ENCODE assay signal across 16 cellular contexts in genomic region chr4:51870441-51871188, GRCh38.
"Had no signal": no experiment of that assay in that cellular context is flagged by ENCODE, and none has a peak within 500 bp of the region (broad histone marks: within the 10 kb centered on the region; RNA-seq: fewer than 3 reads in every experiment).

No MANE protein-coding gene starts in this region.

- H3K4me3 Mint-ChIP-seq: activated CD4-positive, alpha-beta T cell treated with anti-CD3 and anti-CD28 coated beads, Interleukin-2, amount 10 ng/mL, durations not matched to agents 7 days and 5 days; activated T-helper 1 cell treated with anti-CD3 and anti-CD28 coated beads, Interleukin-12 subunit alpha, Interleukin-12 subunit beta, Interleukin-2, Interleukin-4 antibody, amounts not matched to agents 30 ng/mL and 10 ng/mL and 1 ng/mL, durations not matched to agents 14 hours and 24 hours and 36 hours; naive B cell had no signal

- H3K4me1 Mint-ChIP-seq: activated CD4-positive, alpha-beta T cell treated with anti-CD3 and anti-CD28 coated beads, Interleukin-2, amount 10 ng/mL, durations not matched to agents 7 days and 5 days; naive B cell had no signal

- H3K4me3 ChIP-seq: esophagus squamous epithelium, SJSA1, transverse colon had no signal

- H3K9me3 ChIP-seq: esophagus squamous epithelium, SJSA1, transverse colon had no signal

- H3K4me1 ChIP-seq: esophagus squamous epithelium, SJSA1, transverse colon had no signal

- H3K27ac ChIP-seq: esophagus squamous epithelium, SJSA1, transverse colon had no signal

- H3K27me3 Mint-ChIP-seq: activated CD4-positive, alpha-beta T cell treated with anti-CD3 and anti-CD28 coated beads, Interleukin-2, amount 10 ng/mL, durations not matched to agents 7 days and 5 days; naive B cell had no signal

- H3K27ac Mint-ChIP-seq: activated CD4-positive, alpha-beta T cell treated with anti-CD3 and anti-CD28 coated beads, Interleukin-2, amount 10 ng/mL, durations not matched to agents 7 days and 5 days; activated T-helper 1 cell treated with anti-CD3 and anti-CD28 coated beads, Interleukin-12 subunit alpha, Interleukin-12 subunit beta, Interleukin-2, Interleukin-4 antibody, amounts not matched to agents 30 ng/mL and 10 ng/mL and 1 ng/mL, durations not matched to agents 14 hours and 24 hours and 36 hours; naive B cell had no signal

- DNase-seq: activated CD4-positive, alpha-beta T cell treated with anti-CD3 and anti-CD28 coated beads, Interleukin-2, amount 10 ng/mL, durations not matched to agents 7 days and 5 days; activated CD4-positive, CD25-positive, alpha-beta regulatory T cell; activated CD8-positive, alpha-beta memory T cell treated with anti-CD3 and anti-CD28 coated beads, Interleukin-2, amount 50 U/mL, for 48 hours; activated naive CD4-positive, alpha-beta T cell treated with Interleukin-2 at 50 U/mL for 16 hours; central memory CD4-positive, alpha-beta T cell; cortex of kidney; effector CD4-positive, alpha-beta T cell; esophagus squamous epithelium; naive B cell; stimulated activated CD4-positive, alpha-beta T cell treated with anti-CD3 and anti-CD28 coated beads, Interleukin-15, amount 100 ng/mL, for 24 hours; stimulated activated CD4-positive, alpha-beta T cell treated with anti-CD3 and anti-CD28 coated beads, Interleukin-4, amount 100 ng/mL, for 24 hours; stimulated activated naive CD4-positive, alpha-beta T cell; substantia nigra; transverse colon had no signal

- H3K27me3 ChIP-seq: esophagus squamous epithelium, SJSA1, transverse colon had no signal

- H3K9me3 Mint-ChIP-seq: activated CD4-positive, alpha-beta T cell treated with anti-CD3 and anti-CD28 coated beads, Interleukin-2, amount 10 ng/mL, durations not matched to agents 7 days and 5 days had no signal
